In genomic region chr3:134794950-134795775, GRCh38 we compare ENCODE assay signal across 8 cellular contexts. TPM values are rescaled to one million over a fixed set of nuclear protein-coding genes. Genes with fewer than 3 reads are reported as not detected.
DNase-seq lines count a peak whose midpoint lies in the region; ATAC-seq and TF ChIP-seq lines count a peak whose summit lies in the region.

EPHB1 (plus strand) TSS chr3:134795260.

- no peak within 1 kb of the TSS for H3K27ac Mint-ChIP-seq in activated T-helper 17 cell treated with anti-CD3 and anti-CD28 coated beads, Interleukin-2, amount 50 U/mL, for 72 hours

- no peaks in the 10 kb centered on the region for H3K9me3 ChIP-seq in PC-3 (ENCODE audit: low read length)
- no peaks in the 10 kb centered on the region for H3K9me3 ChIP-seq in neural cell (ENCODE audit: low read length)
- H3K9me3 ChIP-seq in thoracic aorta: no peaks in the 10 kb centered on the region

- ATAC-seq in GM21737 (IDR thresholded peaks at IDR 0.05; ENCODE audit: unreplicated experiment) (peak; percentile 66), PC-3 (peak; percentile 89), thoracic aorta (ENCODE audit: insufficient number of reproducible peaks, low FRiP score, low read depth) (peak; percentile 73)
- peak; percentile 79 for ATAC-seq in activated T-helper 17 cell treated with anti-CD3 and anti-CD28 coated beads, Interleukin-2, amount 50 U/mL, for 72 hours (replicated peaks)

- H3F3A ChIP-seq in PC-3 (ENCODE audit: low read length, unreplicated experiment) (no peaks in the 10 kb centered on the region), neural cell (ENCODE audit: insufficient read depth, low read length, poor library complexity, severe bottlenecking) (no peaks in the 10 kb centered on the region)

- POLR2A ChIA-PET in PC-3 (lab: Charles Lee; ENCODE audit: unreplicated experiment): interaction anchor here (0.7 kb wide), 1 partner anchor 1201 kb away, joined by 4 read pairs; no protein-coding TSS in a partner anchor

- TF ChIP-seq CTCF in PC-3 (conservative IDR thresholded peaks at IDR 0.05; ENCODE audit: low read depth, low read length): peak; percentile 80
- TF ChIP-seq CTCF in foreskin fibroblast (IDR thresholded peaks at IDR 0.05; ENCODE audit: low read depth, low read length): peak; percentile 91
- TF ChIP-seq CTCF in neural cell (IDR thresholded peaks at IDR 0.05; ENCODE audit: poor library complexity, severe bottlenecking): peak; percentile 98
- peak; percentile 92 for TF ChIP-seq CTCF in thoracic aorta (IDR thresholded peaks at IDR 0.05)

- H3K79me2 ChIP-seq in PC-3 (ENCODE audit: low read length) (no peaks in the 10 kb centered on the region), neural cell (replicated peaks; ENCODE audit: insufficient read depth, low read length) (peaks cover 50% of the 10 kb centered on the region)

- peaks cover 10% of the 10 kb centered on the region for H3K4me1 Mint-ChIP-seq in activated T-helper 17 cell treated with anti-CD3 and anti-CD28 coated beads, Interleukin-2, amount 50 U/mL, for 72 hours

- H3K27me3 Mint-ChIP-seq in activated T-helper 17 cell treated with anti-CD3 and anti-CD28 coated beads, Interleukin-2, amount 50 U/mL, for 72 hours: peaks cover 42% of the 10 kb centered on the region

- intact Hi-C loops in PC-3 (cut with micrococcal nuclease): no loop called here

- H3K27me3 ChIP-seq in PC-3 (ENCODE audit: low read length) (peaks cover 28% of the 10 kb centered on the region), neural cell (ENCODE audit: insufficient read depth, low read depth, low read length) (no peaks in the 10 kb centered on the region), thoracic aorta (replicated peaks; ENCODE audit: insufficient read depth) (no peaks in the 10 kb centered on the region)

- H3K27ac ChIP-seq in PC-3 (ENCODE audit: low read length) (no peak within 1 kb of the TSS), neural cell (ENCODE audit: low read length) (peak within 1 kb of the TSS; percentile 74), thoracic aorta (no peak within 1 kb of the TSS)

- no peak within 1 kb of the TSS for H3K9ac ChIP-seq in PC-3 (ENCODE audit: low read length)
- peak within 1 kb of the TSS; percentile 91 for H3K9ac ChIP-seq in neural cell (ENCODE audit: low read length)

- no peaks in the 10 kb centered on the region for H3K36me3 ChIP-seq in PC-3 (ENCODE audit: low read depth, low read length)
- H3K36me3 ChIP-seq in neural cell (ENCODE audit: insufficient read depth, low read length): no peaks in the 10 kb centered on the region
- no peaks in the 10 kb centered on the region for H3K36me3 ChIP-seq in thoracic aorta

- H3K4me3 ChIP-seq in PC-3 (ENCODE audit: low read length) (peak within 1 kb of the TSS; percentile 71), foreskin fibroblast (ENCODE audit: low read depth in 1 of 2, low read length in 2 of 2) (peak within 1 kb of the TSS; percentile 58 to 59), neural cell (ENCODE audit: low read length) (peak within 1 kb of the TSS; percentile 98), thoracic aorta (peak within 1 kb of the TSS; percentile 83)

- TF ChIP-seq EP300 in Ishikawa (IDR thresholded peaks at IDR 0.05; ENCODE audit: borderline replicate concordance): no peak
- peak; percentile 63 for TF ChIP-seq EP300 in neural cell (conservative IDR thresholded peaks at IDR 0.05; ENCODE audit: poor library complexity, severe bottlenecking)

- peak within 1 kb of the TSS; percentile 81 for H3K4me3 Mint-ChIP-seq in activated T-helper 17 cell treated with anti-CD3 and anti-CD28 coated beads, Interleukin-2, amount 50 U/mL, for 72 hours

- peak within 1 kb of the TSS; percentile 76 for H2AFZ ChIP-seq in PC-3 (ENCODE audit: low read length)
- H2AFZ ChIP-seq in neural cell (ENCODE audit: low read depth, low read length): peak within 1 kb of the TSS; percentile 28

- peak; percentile 90 for TF ChIP-seq RAD21 in Ishikawa (IDR thresholded peaks at IDR 0.05; ENCODE audit: low read depth)
- TF ChIP-seq RAD21 in neural cell (conservative IDR thresholded peaks at IDR 0.05): peak; percentile 100

- H3K4me2 ChIP-seq in PC-3 (ENCODE audit: low read length) (peak within 1 kb of the TSS; percentile 85), neural cell (ENCODE audit: low read length) (peak within 1 kb of the TSS; percentile 86)

- H4K20me1 ChIP-seq in PC-3 (ENCODE audit: low read length): no peaks in the 10 kb centered on the region
- no peaks in the 10 kb centered on the region for H4K20me1 ChIP-seq in neural cell (ENCODE audit: insufficient read depth)

- no peaks in the 10 kb centered on the region for H3K36me3 Mint-ChIP-seq in activated T-helper 17 cell treated with anti-CD3 and anti-CD28 coated beads, Interleukin-2, amount 50 U/mL, for 72 hours (ENCODE audit: low read depth)

- no peaks in the 10 kb centered on the region for H3K4me1 ChIP-seq in PC-3 (ENCODE audit: insufficient read depth, low read length)
- peaks cover 19 to 41% of the 10 kb centered on the region in 2 donors for H3K4me1 ChIP-seq in thoracic aorta (ENCODE audit: control insufficient read depth in 1 of 2, low read depth in 2 of 2)

- CTCF ChIA-PET in PC-3 (lab: Charles Lee): interaction anchor here (0.6 kb wide), 1 partner anchor 690 kb away, joined by 4 read pairs; no protein-coding TSS in a partner anchor

- DNase-seq in ELR (ENCODE audit: low read depth) (peak; percentile 91), PC-3 (peak; percentile 79), foreskin fibroblast (peak; percentile 91 to 94), thoracic aorta (ENCODE audit: low spot score) (peak; percentile 36)

- H3K9me2 ChIP-seq in PC-3 (replicated peaks; ENCODE audit: low read length) (no peaks in the 10 kb centered on the region), neural cell (ENCODE audit: insufficient read depth, low read length) (no peaks in the 10 kb centered on the region)

- no peaks in the 10 kb centered on the region for H3K9me3 Mint-ChIP-seq in activated T-helper 17 cell treated with anti-CD3 and anti-CD28 coated beads, Interleukin-2, amount 50 U/mL, for 72 hours

- BruUV-seq in PC-3 (replicated peaks; lab: Mats Ljungman, UMichigan): no TSS peak

TF ChIP-seq in Ishikawa, 13 proteins besides CTCF, POLR2A, EP300 and RAD21:
- TF ChIP-seq EGR1 (IDR thresholded peaks at IDR 0.05) (peak; percentile 92), ZBTB7A (IDR thresholded peaks at IDR 0.05; ENCODE audit: low read depth) (no peak), TEAD4 (IDR thresholded peaks at IDR 0.05) (0 out of 2 replicates have a peak, but pooled peaks have one; percentile 12), MAX (IDR thresholded peaks at IDR 0.05) (peak; percentile 83)

TF ChIP-seq in neural cell, 6 proteins besides CTCF, POLR2A, EP300 and RAD21:
- TF ChIP-seq MXI1 (conservative IDR thresholded peaks at IDR 0.05; ENCODE audit: poor library complexity, severe bottlenecking) (peak; percentile 88), EZH2 (IDR thresholded peaks at IDR 0.05; ENCODE audit: borderline replicate concordance, insufficient read depth, low read length, poor library complexity, severe bottlenecking) (no peak), TAF1 (IDR thresholded peaks at IDR 0.05; ENCODE audit: low read depth) (peak; percentile 67), POLR2AphosphoS5 (IDR thresholded peaks at IDR 0.05) (peak; percentile 89), SMC3 (conservative IDR thresholded peaks at IDR 0.05; ENCODE audit: poor library complexity) (peak; percentile 99)
- TF ChIP-seq, protein P1, sequence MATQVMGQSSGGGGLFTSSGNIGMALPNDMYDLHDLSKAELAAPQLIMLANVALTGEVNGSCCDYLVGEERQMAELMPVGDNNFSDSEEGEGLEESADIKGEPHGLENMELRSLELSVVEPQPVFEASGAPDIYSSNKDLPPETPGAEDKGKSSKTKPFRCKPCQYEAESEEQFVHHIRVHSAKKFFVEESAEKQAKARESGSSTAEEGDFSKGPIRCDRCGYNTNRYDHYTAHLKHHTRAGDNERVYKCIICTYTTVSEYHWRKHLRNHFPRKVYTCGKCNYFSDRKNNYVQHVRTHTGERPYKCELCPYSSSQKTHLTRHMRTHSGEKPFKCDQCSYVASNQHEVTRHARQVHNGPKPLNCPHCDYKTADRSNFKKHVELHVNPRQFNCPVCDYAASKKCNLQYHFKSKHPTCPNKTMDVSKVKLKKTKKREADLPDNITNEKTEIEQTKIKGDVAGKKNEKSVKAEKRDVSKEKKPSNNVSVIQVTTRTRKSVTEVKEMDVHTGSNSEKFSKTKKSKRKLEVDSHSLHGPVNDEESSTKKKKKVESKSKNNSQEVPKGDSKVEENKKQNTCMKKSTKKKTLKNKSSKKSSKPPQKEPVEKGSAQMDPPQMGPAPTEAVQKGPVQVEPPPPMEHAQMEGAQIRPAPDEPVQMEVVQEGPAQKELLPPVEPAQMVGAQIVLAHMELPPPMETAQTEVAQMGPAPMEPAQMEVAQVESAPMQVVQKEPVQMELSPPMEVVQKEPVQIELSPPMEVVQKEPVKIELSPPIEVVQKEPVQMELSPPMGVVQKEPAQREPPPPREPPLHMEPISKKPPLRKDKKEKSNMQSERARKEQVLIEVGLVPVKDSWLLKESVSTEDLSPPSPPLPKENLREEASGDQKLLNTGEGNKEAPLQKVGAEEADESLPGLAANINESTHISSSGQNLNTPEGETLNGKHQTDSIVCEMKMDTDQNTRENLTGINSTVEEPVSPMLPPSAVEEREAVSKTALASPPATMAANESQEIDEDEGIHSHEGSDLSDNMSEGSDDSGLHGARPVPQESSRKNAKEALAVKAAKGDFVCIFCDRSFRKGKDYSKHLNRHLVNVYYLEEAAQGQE (IDR thresholded peaks at IDR 0.05; ENCODE audit: borderline replicate concordance): peak; percentile 56

RNA-seq across cellular contexts. Expression of gene EPHB1, which starts in this region (rescaled TPM):
- 0.69 and 0.92 TPM in 2 replicates for total RNA-seq in PC-3 (2014; rRNA removed)
- total RNA-seq in activated T-helper 17 cell treated with anti-CD3 and anti-CD28 coated beads, Interleukin-2, amount 50 U/mL, for 72 hours: 1 to 10 TPM; 1.2 to 1.3 TPM
- polyA plus RNA-seq in neural cell: 18.7 and 19.1 TPM in 2 replicates
- polyA minus RNA-seq in neural cell: 33.8 and 46.3 TPM in 2 replicates
- under 1 TPM; 0.68 to 0.71 TPM for total RNA-seq in thoracic aorta

Comparison
In these comparisons a context has a peak if more than half of its experiments do, and no peak if none do; other contexts are left out.
1. Peak in DNase-seq, ATAC-seq, H3K4me3 ChIP-seq and H3K4me2 ChIP-seq in PC-3; RNA of the gene not detected or under 1 TPM.
2. Peak in DNase-seq, ATAC-seq and H3K4me3 ChIP-seq in thoracic aorta; RNA of the gene not detected or under 1 TPM.
3. DNase-seq: peak in every context shown above with its lines; median percentile 92 in foreskin fibroblast; 91 in ELR; 79 in PC-3; 36 in thoracic aorta.